Comparison of ENCODE assay signal across 11 cellular contexts in genomic region chrX:47481160-47481559, GRCh38. TPM values are rescaled to one million over a fixed set of nuclear protein-coding genes. Genes with fewer than 3 reads are reported as not detected.
DNase-seq lines count a peak whose midpoint lies in the region; ATAC-seq, FAIRE-seq and TF ChIP-seq lines count a peak whose summit lies in the region.
"Had no signal": no experiment of that assay in that cellular context is flagged by ENCODE, and none has a peak within 500 bp of the region (broad histone marks: within the 10 kb centered on the region; RNA-seq: fewer than 3 reads in every experiment).

No MANE protein-coding gene starts in this region.

- peaks cover 0 to 5% of the 10 kb centered on the region in 2 experiments for H3K36me3 ChIP-seq in SK-N-SH (replicated peaks in 1 of 2; ENCODE audit: control insufficient read depth in 1 of 2, insufficient read depth in 2 of 2, low read length in 1 of 2)
- H3K36me3 ChIP-seq: ovary, spleen, thoracic aorta had no signal

- no peak overlapping the region for H2AFZ ChIP-seq in SK-N-SH (ENCODE audit: low read depth)

- ATAC-seq in SK-N-SH treated with all-trans-retinoic acid at 6 μM for 48 hours (no peak), naive B cell (ENCODE audit: low read depth in 2 of 2) (no peak), GM21515 (IDR thresholded peaks at IDR 0.05; ENCODE audit: unreplicated experiment) (no peak)

- no peaks in the 10 kb centered on the region for H3K27me3 Mint-ChIP-seq in activated CD4-positive, alpha-beta memory T cell treated with anti-CD3 and anti-CD28 coated beads, Interleukin-2, amount 10 ng/mL, durations not matched to agents 7 days and 5 days
- no peaks in the 10 kb centered on the region for H3K27me3 Mint-ChIP-seq in naive B cell

- no peaks in the 10 kb centered on the region; a peak in 1 of 4 replicates for H3K4me1 ChIP-seq in SK-N-SH (ENCODE audit: control insufficient read depth in 1 of 2, insufficient read depth in 2 of 2, low read depth in 1 of 2, low read length in 1 of 2)

- H3K9ac ChIP-seq in SK-N-SH: no peak overlapping the region

- H3K79me2 ChIP-seq in SK-N-SH (ENCODE audit: insufficient read depth): peaks cover 52% of the 10 kb centered on the region; the same call in 1 of the 2 replicates

- 57% methylated on average over 2 of the region's 2 CpGs for WGBS in SK-N-SH (ENCODE audit: low lambda C conversion rate)

- no peaks in the 10 kb centered on the region for H4K20me1 ChIP-seq in SK-N-SH (ENCODE audit: insufficient read depth)

- no peak overlapping the region for H3K4me3 ChIP-seq in SK-N-SH (ENCODE audit: low read depth in 2 of 2, low read length in 1 of 2)

- TF ChIP-seq RAD21 in SK-N-SH (IDR thresholded peaks at IDR 0.05; ENCODE audit: low read length): no peak

- no peak overlapping the region for H3K27ac ChIP-seq in SK-N-SH (ENCODE audit: low read depth in 2 of 2, low read length in 1 of 2)
- H3K27ac ChIP-seq: ovary, thoracic aorta had no signal

- H3K9me2 ChIP-seq in SK-N-SH: no peaks in the 10 kb centered on the region

- no peak for TF ChIP-seq EP300 in SK-N-SH (IDR thresholded peaks at IDR 0.05; ENCODE audit: borderline replicate concordance in 1 of 2, low read depth in 1 of 2, low read length in 1 of 2)

- H3K27me3 ChIP-seq in SK-N-SH (ENCODE audit: insufficient read depth): no peaks in the 10 kb centered on the region; the same call in 1 of the 2 replicates
- H3K27me3 ChIP-seq: ovary, spleen had no signal

- DNase-seq in SK-N-SH (no peak), GM12891 (ENCODE audit: insufficient read length, low spot score) (no peak), naive B cell (no peak), NCI-H82 treated with DMSO at 0.1 percent for 48 hours (lab: John Stamatoyannopoulos, UW; ENCODE audit: unreplicated experiment) (no peak), GM12892 (ENCODE audit: insufficient read length) (no peak)
- DNase-seq in activated CD4-positive, alpha-beta memory T cell treated with anti-CD3 and anti-CD28 coated beads, Interleukin-2, amount 10 ng/mL, durations not matched to agents 7 days and 5 days: no peak
- DNase-seq: ovary, spleen had no signal

- H3F3A ChIP-seq in SK-N-SH (replicated peaks; ENCODE audit: insufficient read depth): no peaks in the 10 kb centered on the region

- TF ChIP-seq CTCF in SK-N-SH (IDR thresholded peaks at IDR 0.05): no peak

- FAIRE-seq in GM12891 (lab: Jason Lieb, UNC): peak; percentile 76
- no peak for FAIRE-seq in GM12892 (lab: Jason Lieb, UNC)

- H3K4me3 Mint-ChIP-seq in activated CD4-positive, alpha-beta memory T cell treated with anti-CD3 and anti-CD28 coated beads, Interleukin-2, amount 10 ng/mL, durations not matched to agents 7 days and 5 days: peak overlapping the region; percentile 92
- H3K4me3 Mint-ChIP-seq in naive B cell: peak overlapping the region in 6 of 8 donors; percentile 4 to 93 (median 52)

- H3K36me3 Mint-ChIP-seq in activated CD4-positive, alpha-beta memory T cell treated with anti-CD3 and anti-CD28 coated beads, Interleukin-2, amount 10 ng/mL, durations not matched to agents 7 days and 5 days (ENCODE audit: low read depth): peaks cover 13% of the 10 kb centered on the region
- no peaks in the 10 kb centered on the region for H3K36me3 Mint-ChIP-seq in naive B cell

- no peaks in the 10 kb centered on the region for H3K9me3 ChIP-seq in SK-N-SH
- H3K9me3 ChIP-seq: ovary, spleen, thoracic aorta had no signal

- H3K4me1 Mint-ChIP-seq in activated CD4-positive, alpha-beta memory T cell treated with anti-CD3 and anti-CD28 coated beads, Interleukin-2, amount 10 ng/mL, durations not matched to agents 7 days and 5 days: peaks cover 35% of the 10 kb centered on the region
- peaks cover 23 to 47% (median 37%) of the 10 kb centered on the region in 3 donors for H3K4me1 Mint-ChIP-seq in naive B cell

- peak overlapping the region; percentile 80; the same call in 1 of the 2 replicates for H3K4me2 ChIP-seq in SK-N-SH

- CTCF ChIA-PET in SK-N-SH (lab: Yijun Ruan, JAX): no interaction called here
- CTCF ChIA-PET in activated CD4-positive, alpha-beta memory T cell treated with anti-CD3 and anti-CD28 coated beads, Interleukin-2, amount 10 ng/mL, durations not matched to agents 7 days and 5 days (lab: Charles Lee): interaction anchor here (0.6 kb wide), 1 partner anchor 278 kb away, joined by 4 read pairs; no protein-coding TSS in a partner anchor

- H3K9me3 Mint-ChIP-seq in activated CD4-positive, alpha-beta memory T cell treated with anti-CD3 and anti-CD28 coated beads, Interleukin-2, amount 10 ng/mL, durations not matched to agents 7 days and 5 days: no peaks in the 10 kb centered on the region
- H3K9me3 Mint-ChIP-seq in naive B cell: peaks cover 0 to 5% (median 0%) of the 10 kb centered on the region in 7 donors

- TF ChIP-seq POLR2A in GM12891 (IDR thresholded peaks at IDR 0.05; ENCODE audit: low read depth, low read length) (no peak), GM12892 (IDR thresholded peaks at IDR 0.05; ENCODE audit: low read depth, low read length) (no peak)

- POLR2A ChIA-PET in SK-N-SH (lab: Yijun Ruan, JAX): no interaction called here
- POLR2A ChIA-PET in activated CD4-positive, alpha-beta memory T cell treated with anti-CD3 and anti-CD28 coated beads, Interleukin-2, amount 10 ng/mL, durations not matched to agents 7 days and 5 days (lab: Charles Lee): interaction anchor here (1.6 kb wide), 1 partner anchor 10 kb away, joined by 4 read pairs; no protein-coding TSS in a partner anchor

- no peak overlapping the region for H3K27ac Mint-ChIP-seq in activated CD4-positive, alpha-beta memory T cell treated with anti-CD3 and anti-CD28 coated beads, Interleukin-2, amount 10 ng/mL, durations not matched to agents 7 days and 5 days
- H3K27ac Mint-ChIP-seq in naive B cell: peak overlapping the region in 3 of 6 donors; percentile 49 to 82 (median 73)

TF ChIP-seq in SK-N-SH, 30 proteins besides CTCF, POLR2A, EP300 and RAD21 (continues in another document):
- TF ChIP-seq RFX5 (IDR thresholded peaks at IDR 0.05; ENCODE audit: low read length): no peak
- no peak for TF ChIP-seq ZBTB33 (IDR thresholded peaks at IDR 0.05; ENCODE audit: borderline replicate concordance, low read depth)
- no peak for TF ChIP-seq NFIC (IDR thresholded peaks at IDR 0.05; ENCODE audit: borderline replicate concordance)

TF ChIP-seq in SK-N-SH treated with all-trans-retinoic acid at 6 μM for 48 hours, 23 proteins besides CTCF, POLR2A, EP300 and RAD21 (continues in another document):
- TF ChIP-seq GLIS3 (CRISPR knock-in tag; IDR thresholded peaks at IDR 0.05): no peak
- no peak for TF ChIP-seq CSRNP3 (CRISPR knock-in tag; IDR thresholded peaks at IDR 0.05)

TF ChIP-seq in GM12891, 5 proteins besides CTCF, POLR2A, EP300 and RAD21:
- TF ChIP-seq TAF1 (IDR thresholded peaks at IDR 0.05; ENCODE audit: low read depth, low read length) (no peak), SPI1 (IDR thresholded peaks at IDR 0.05; ENCODE audit: low read depth, low read length) (no peak), POLR2AphosphoS5 (IDR thresholded peaks at IDR 0.05; ENCODE audit: low read depth, low read length) (no peak)
TF ChIP-seq in GM12891: peak in this region for 0.

RNA-seq across cellular contexts. Expression of gene ZNF41, which starts 1.9 kb away (rescaled TPM):
- polyA plus RNA-seq in SK-N-SH (2012; rRNA removed): 2.7 and 3.1 TPM in 2 replicates
- 2.8 TPM in 2 replicates for polyA plus RNA-seq in SK-N-SH (2012; cell fraction: cytosol; rRNA removed)
- polyA plus RNA-seq in SK-N-SH (2012; cell fraction: nucleus; rRNA removed): 4.2 and 6.2 TPM in 2 replicates
- polyA plus RNA-seq in GM12891 (2012; ENCODE audit: low read depth, missing spikeins): 2.0 TPM
- 10 to 100 TPM in 1 of 2 experiments, 1 to 10 TPM in 1; 9.0 to 10.9 TPM for total RNA-seq in activated CD4-positive, alpha-beta memory T cell treated with anti-CD3 and anti-CD28 coated beads, Interleukin-2, amount 10 ng/mL, durations not matched to agents 7 days and 5 days
- 10 to 100 TPM in 2 of 6 donors, 1 to 10 TPM in 4; 4.5 to 12.2 (median 6.8) TPM for polyA plus RNA-seq in naive B cell (ENCODE audit: low read depth in 6 of 6)
- 3.1 TPM for polyA plus RNA-seq in GM12892 (2012; ENCODE audit: missing spikeins)
